In genomic region chr6:75934643-75935472, GRCh38 we compare ENCODE assay signal across 8 cellular contexts.
DNase-seq lines count a peak whose midpoint lies in the region; ATAC-seq and FAIRE-seq lines count a peak whose summit lies in the region.

No MANE protein-coding gene starts in this region.

- ATAC-seq in GM21515 (IDR thresholded peaks at IDR 0.05; ENCODE audit: unreplicated experiment) (peak; percentile 82), left ventricle myocardium superior (peak; percentile 78)

- intact Hi-C loops in left ventricle myocardium superior (cut with micrococcal nuclease) = loop anchor here (5.0 kb wide), 1 partner anchor 1522 kb away; no protein-coding TSS in a partner anchor
- intact Hi-C loops in posterior cingulate gyrus (cut with DNase I) = loop anchor here (2.0 kb wide), 1 partner anchor 1522 kb away; no protein-coding TSS in a partner anchor

- no peaks in the 10 kb centered on the region for H3K36me3 ChIP-seq in ES-I3 (ENCODE audit: insufficient read depth, low read length)

- peak overlapping the region; percentile 57; the same call in 1 of the 2 replicates for H3K9ac ChIP-seq in ES-I3 (ENCODE audit: low read depth, low read length)

- peaks cover 9% of the 10 kb centered on the region for H3K4me1 ChIP-seq in ES-I3 (ENCODE audit: insufficient read depth, low read length)

- peak; percentile 75 for DNase-seq in HTR-8/SVneo (ENCODE audit: insufficient read length, low spot score)
- DNase-seq in NOMO-1 treated with DMSO at 0.1 percent for 48 hours (lab: John Stamatoyannopoulos, UW; ENCODE audit: unreplicated experiment) = peak; percentile 89
- peak; percentile 67 for DNase-seq in amniotic epithelial cell (ENCODE audit: low read depth)
- DNase-seq in left ventricle myocardium superior = peak; percentile 41
- DNase-seq in posterior cingulate gyrus = peak in 7 of 10 donors; percentile 13 to 85 (median 43)
- DNase-seq in mesenteric fat pad (ENCODE audit: low spot score) = no peak

- no peaks in the 10 kb centered on the region for H3K9me3 ChIP-seq in ES-I3 (ENCODE audit: control insufficient read depth, insufficient read depth, low read length)

- FAIRE-seq in HTR-8/SVneo (lab: Jason Lieb, UNC) = no peak
